ENCODE assay signal across 1 cellular context in genomic region chr20:44896583-44896982, GRCh38.
A peak's percentile ranks its signal among the peaks of the same experiment; 100 is the strongest.
TF ChIP-seq lines count a peak whose summit lies in the region.

No MANE protein-coding gene starts in this region.

TF ChIP-seq in HepG2, 621 proteins besides CTCF, POLR2A, EP300 and RAD21 (continues in another document):
- no peak for TF ChIP-seq MYNN (CRISPR knock-in tag; IDR thresholded peaks at IDR 0.05; ENCODE audit: low read depth)
- TF ChIP-seq FOXA3 (CRISPR knock-in tag; IDR thresholded peaks at IDR 0.05), result peak; percentile 75
- peak; percentile 87; the same call in 1 of the 2 replicates for TF ChIP-seq ETV5 (CRISPR knock-in tag; IDR thresholded peaks at IDR 0.05; ENCODE audit: borderline replicate concordance)
- peak; percentile 35; the same call in 1 of the 2 replicates for TF ChIP-seq GABPB1 (CRISPR knock-in tag; IDR thresholded peaks at IDR 0.05)
- peak; percentile 51; the same call in 1 of the 2 replicates for TF ChIP-seq FOXO1 (CRISPR knock-in tag; IDR thresholded peaks at IDR 0.05)
- TF ChIP-seq SALL2 (CRISPR knock-in tag; IDR thresholded peaks at IDR 0.05), result no peak
- TF ChIP-seq ATM (IDR thresholded peaks at IDR 0.05; ENCODE audit: borderline replicate concordance), result peak; percentile 69; the same call in 1 of the 2 replicates
- peak; percentile 38; the same call in 1 of the 2 replicates for TF ChIP-seq SIX1 (CRISPR knock-in tag; IDR thresholded peaks at IDR 0.05; ENCODE audit: borderline replicate concordance)
- TF ChIP-seq TRIM24 (CRISPR knock-in tag; IDR thresholded peaks at IDR 0.05), result peak; percentile 9; the same call in 1 of the 2 replicates
- peak; percentile 86 for TF ChIP-seq SMYD3 (CRISPR knock-in tag; IDR thresholded peaks at IDR 0.05)
- TF ChIP-seq ONECUT2 (CRISPR knock-in tag; IDR thresholded peaks at IDR 0.05), result no peak
- TF ChIP-seq MXI1 (IDR thresholded peaks at IDR 0.05; ENCODE audit: borderline replicate concordance, low read depth, low read length), result 0 out of 3 replicates have a peak, but pooled peaks have one; percentile 10
- peak; percentile 69; the same call in 1 of the 2 replicates for TF ChIP-seq ZSCAN9 (CRISPR knock-in tag; IDR thresholded peaks at IDR 0.05; ENCODE audit: borderline replicate concordance)
- peak; percentile 62; the same call in 1 of the 2 replicates for TF ChIP-seq KAT8 (CRISPR knock-in tag; IDR thresholded peaks at IDR 0.05)
- peak; percentile 46; the same call in 1 of the 2 replicates for TF ChIP-seq ZNF792 (CRISPR knock-in tag; IDR thresholded peaks at IDR 0.05)
- no peak for TF ChIP-seq DBP (CRISPR knock-in tag; IDR thresholded peaks at IDR 0.05; ENCODE audit: not compliant biosample characterization)
- TF ChIP-seq KMT2A (CRISPR knock-in tag; IDR thresholded peaks at IDR 0.05), result no peak; the same call in 1 of the 2 replicates
- TF ChIP-seq PAXIP1 (CRISPR knock-in tag; conservative IDR thresholded peaks at IDR 0.05), result peak; percentile 44; the same call in 1 of the 2 replicates
- TF ChIP-seq GLI4 (CRISPR knock-in tag; IDR thresholded peaks at IDR 0.05; ENCODE audit: borderline replicate concordance), result no peak
- TF ChIP-seq ZNF451 (CRISPR knock-in tag; IDR thresholded peaks at IDR 0.05), result no peak
- peak; percentile 46; the same call in 1 of the 2 replicates for TF ChIP-seq NFKBIZ (CRISPR knock-in tag; IDR thresholded peaks at IDR 0.05)
- peak; percentile 42; the same call in 1 of the 2 replicates for TF ChIP-seq MIER3 (CRISPR knock-in tag; IDR thresholded peaks at IDR 0.05; ENCODE audit: borderline replicate concordance)
- TF ChIP-seq TFE3 (CRISPR knock-in tag; IDR thresholded peaks at IDR 0.05), result peak; percentile 67
- peak; percentile 70; the same call in 1 of the 2 replicates for TF ChIP-seq SNAPC2 (CRISPR knock-in tag; IDR thresholded peaks at IDR 0.05)
- TF ChIP-seq TEAD3 (CRISPR knock-in tag; optimal IDR thresholded peaks at IDR 0.05; ENCODE audit: borderline replicate concordance), result peak; percentile 18
- no peak for TF ChIP-seq SOX13 (IDR thresholded peaks at IDR 0.05)
- peak in 1 of 2 experiments; percentile 40; a peak in 1 of 4 replicates for TF ChIP-seq SOX13 (CRISPR knock-in tag; conservative IDR thresholded peaks at IDR 0.05 in 1 of 2, IDR thresholded peaks at IDR 0.05 in 1 of 2)
- TF ChIP-seq LCORL (IDR thresholded peaks at IDR 0.05), result peak; percentile 22; the same call in 1 of the 2 replicates
- TF ChIP-seq LCORL (CRISPR knock-in tag; IDR thresholded peaks at IDR 0.05), result peak; percentile 86
- TF ChIP-seq GATA4 (IDR thresholded peaks at IDR 0.05; ENCODE audit: borderline replicate concordance, low read depth), result no peak
- no peak for TF ChIP-seq IRF1 (CRISPR knock-in tag; IDR thresholded peaks at IDR 0.05; ENCODE audit: low read depth)
- TF ChIP-seq ZNF562 (CRISPR knock-in tag; IDR thresholded peaks at IDR 0.05; ENCODE audit: borderline replicate concordance), result no peak
- TF ChIP-seq PRDM15 (CRISPR knock-in tag; IDR thresholded peaks at IDR 0.05), result no peak
- TF ChIP-seq CBX2 (IDR thresholded peaks at IDR 0.05; ENCODE audit: low read depth, low read length), result no peak
- TF ChIP-seq CBX2 (CRISPR knock-in tag; IDR thresholded peaks at IDR 0.05; ENCODE audit: low read depth), result no peak
- 0 out of 2 replicates have a peak, but pooled peaks have one; percentile 38 for TF ChIP-seq ZNF710 (CRISPR knock-in tag; IDR thresholded peaks at IDR 0.05; ENCODE audit: borderline replicate concordance)
- TF ChIP-seq CEBPG (CRISPR knock-in tag; IDR thresholded peaks at IDR 0.05), result peak; percentile 94
- no peak for TF ChIP-seq SKI (IDR thresholded peaks at IDR 0.05; ENCODE audit: partially characterized antibody)
- TF ChIP-seq ZNF576 (CRISPR knock-in tag; IDR thresholded peaks at IDR 0.05), result no peak
- no peak for TF ChIP-seq PRDM10 (CRISPR knock-in tag; IDR thresholded peaks at IDR 0.05; ENCODE audit: low read depth)
- peak; percentile 76 for TF ChIP-seq IRF2 (CRISPR knock-in tag; IDR thresholded peaks at IDR 0.05)
- peak; percentile 59; the same call in 1 of the 2 replicates for TF ChIP-seq SIX4 (CRISPR knock-in tag; IDR thresholded peaks at IDR 0.05)
- TF ChIP-seq BCLAF1 (IDR thresholded peaks at IDR 0.05), result no peak
- no peak for TF ChIP-seq ZNF354B (CRISPR knock-in tag; IDR thresholded peaks at IDR 0.05)
